ENCODE assay signal across 16 cellular contexts in the genomic region with DNA sequence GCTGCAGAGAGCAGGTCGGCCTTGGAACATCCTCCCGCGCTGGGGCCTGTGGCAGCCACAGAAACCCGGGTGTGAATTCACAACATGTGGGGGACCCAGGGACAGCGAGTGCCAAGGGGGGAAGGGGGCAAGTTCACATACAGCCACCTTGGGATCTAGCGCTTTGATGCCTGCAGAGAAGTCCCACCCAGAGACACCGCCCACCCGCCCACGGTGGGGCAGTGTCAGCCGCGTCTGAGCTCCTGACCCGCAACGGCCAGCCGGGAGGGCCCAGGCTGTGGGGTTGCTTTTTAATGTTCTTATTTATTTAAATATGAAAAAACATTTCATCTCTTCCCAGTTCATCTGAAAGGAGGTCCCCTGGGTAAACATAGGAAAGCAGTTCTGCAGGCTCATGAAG. TPM values are rescaled to one million over a fixed set of nuclear protein-coding genes. Genes with fewer than 3 reads are reported as not detected.
DNase-seq lines count a peak whose midpoint lies in the region; ATAC-seq, FAIRE-seq and TF ChIP-seq lines count a peak whose summit lies in the region.
"Had no signal": no experiment of that assay in that cellular context is flagged by ENCODE, and none has a peak within 500 bp of the region (broad histone marks: within the 10 kb centered on the region; RNA-seq: fewer than 3 reads in every experiment).

No MANE protein-coding gene starts in this region.

- FAIRE-seq in GM12878 (lab: Jason Lieb, UNC): no peak
- FAIRE-seq: GM18507 had no signal

- H3K27me3 Mint-ChIP-seq in activated T-cell treated with anti-CD3 and anti-CD28 coated beads, Interleukin-2, amount 50 U/mL, for 24 hours: no peaks in the 10 kb centered on the region
- no peaks in the 10 kb centered on the region for H3K27me3 Mint-ChIP-seq in CD8-positive, alpha-beta T cell (ENCODE audit: low read depth)
- no peaks in the 10 kb centered on the region for H3K27me3 Mint-ChIP-seq in memory B cell

- H2AFZ ChIP-seq in GM12878 (ENCODE audit: control insufficient read depth, low read depth, low read length): no peak overlapping the region
- H2AFZ ChIP-seq: GM23338 had no signal

- no peak overlapping the region for H3K4me2 ChIP-seq in GM12878 (ENCODE audit: control insufficient read depth, insufficient read depth)
- H3K4me2 ChIP-seq: BLaER1, GM23338 had no signal

- DNase-seq in activated T-cell treated with anti-CD3 and anti-CD28 coated beads, Interleukin-2, amount 50 U/mL, for 24 hours: no peak
- no peak for DNase-seq in activated T-cell treated with anti-CD3 and anti-CD28 coated beads, Interleukin-2, amount 50 U/mL, for 48 hours
- DNase-seq in CD8-positive, alpha-beta T cell: no peak
- DNase-seq in GM12878 (ENCODE audit: low read depth, low spot score): no peak
- DNase-seq in memory B cell (ENCODE audit: low spot score in 2 of 2): no peak
- no peak for DNase-seq in stimulated activated CD4-positive, alpha-beta T cell treated with anti-CD3 and anti-CD28 coated beads, Interleukin-4, amount 100 ng/mL, for 1 hour
- DNase-seq in anterior cingulate cortex (lab: John Stamatoyannopoulos, UW): no peak
- DNase-seq: 8988T, AML-193, DMS53, GF-D8, H7 had no signal

- TF ChIP-seq CTCF in CD8-positive, alpha-beta T cell (IDR thresholded peaks at IDR 0.05): no peak
- no peak for TF ChIP-seq CTCF in GM12878 (IDR thresholded peaks at IDR 0.05 in 2 of 3, conservative IDR thresholded peaks at IDR 0.05 in 1 of 3; ENCODE audit: control insufficient read depth in 2 of 3, extremely low read depth in 1 of 3, insufficient read depth in 1 of 3, low read depth in 3 of 3, low read length in 3 of 3)

- peaks cover 21% of the 10 kb centered on the region for H3K36me3 ChIP-seq in CD8-positive, alpha-beta T cell (ENCODE audit: insufficient read depth, low read length)
- H3K36me3 ChIP-seq in GM12878 (ENCODE audit: control insufficient read depth in 2 of 2, insufficient read depth in 2 of 2, low read length in 1 of 2): peaks cover 11 to 20% of the 10 kb centered on the region in 2 experiments; a peak in 3 of 4 replicates

- POLR2A ChIA-PET in CD8-positive, alpha-beta T cell (lab: Charles Lee): no interaction called here
- POLR2A ChIA-PET in GM12878 (lab: Charles Lee): no interaction called here

- H3K27ac Mint-ChIP-seq in activated T-cell treated with anti-CD3 and anti-CD28 coated beads, Interleukin-2, amount 50 U/mL, for 24 hours: peak overlapping the region; percentile 47
- H3K27ac Mint-ChIP-seq in CD8-positive, alpha-beta T cell: peak overlapping the region; percentile 22
- peak overlapping the region; percentile 17 for H3K27ac Mint-ChIP-seq in memory B cell
- H3K27ac Mint-ChIP-seq: GM23338 had no signal

- H3K27me3 ChIP-seq in CD8-positive, alpha-beta T cell (ENCODE audit: insufficient read depth, low read length): no peaks in the 10 kb centered on the region
- H3K27me3 ChIP-seq in GM12878 (replicated peaks in 1 of 2; ENCODE audit: control insufficient read depth in 2 of 2, insufficient read depth in 2 of 2, low read length in 1 of 2): no peaks in the 10 kb centered on the region
- H3K27me3 ChIP-seq: BLaER1 had no signal

- TF ChIP-seq RAD21 in GM12878 (IDR thresholded peaks at IDR 0.05; ENCODE audit: insufficient read depth, low read depth, low read length): no peak

- H3K9me3 ChIP-seq in CD8-positive, alpha-beta T cell (ENCODE audit: low read length): no peaks in the 10 kb centered on the region
- no peaks in the 10 kb centered on the region for H3K9me3 ChIP-seq in GM12878 (replicated peaks; ENCODE audit: control insufficient read depth, insufficient read depth, low read length)
- H3K9me3 ChIP-seq: BLaER1 had no signal

- WGBS in GM12878 (ENCODE audit: insufficient coverage, insufficient replicate concordance, low lambda C conversion rate, missing lambda C conversion rate): 84% methylated on average over 14 of the region's 14 CpGs

- intact Hi-C loops in CD8-positive, alpha-beta T cell (cut with DNase I, micrococcal nuclease): no loop called here
- intact Hi-C loops in GM12878 (cut with micrococcal nuclease; ENCODE audit: unreplicated experiment): no loop called here

- in situ Hi-C loops in GM12878 (cut with MboI): no loop called here

- CTCF ChIA-PET in CD8-positive, alpha-beta T cell (lab: Charles Lee): no interaction called here
- CTCF ChIA-PET in GM12878 (lab: Yijun Ruan, JAX): no interaction called here

- BruUV-seq in GM12878 (replicated peaks; lab: Mats Ljungman, UMichigan): no TSS peak

- no peak overlapping the region for H3K4me3 ChIP-seq in CD8-positive, alpha-beta T cell (ENCODE audit: low read depth, low read length)
- H3K4me3 ChIP-seq in GM12878: no peak overlapping the region
- H3K4me3 ChIP-seq: BLaER1, GM23338 had no signal

- H3K4me3 Mint-ChIP-seq in activated T-cell treated with anti-CD3 and anti-CD28 coated beads, Interleukin-2, amount 50 U/mL, for 24 hours: no peak overlapping the region
- H3K4me3 Mint-ChIP-seq in CD8-positive, alpha-beta T cell: no peak overlapping the region
- H3K4me3 Mint-ChIP-seq in memory B cell: no peak overlapping the region
- H3K4me3 Mint-ChIP-seq: GM23338 had no signal

- H4K20me1 ChIP-seq in GM12878 (ENCODE audit: control insufficient read depth, insufficient read depth): no peaks in the 10 kb centered on the region

- peaks cover 81% of the 10 kb centered on the region for H3K36me3 Mint-ChIP-seq in activated T-cell treated with anti-CD3 and anti-CD28 coated beads, Interleukin-2, amount 50 U/mL, for 24 hours (ENCODE audit: low read depth)
- H3K36me3 Mint-ChIP-seq in CD8-positive, alpha-beta T cell: peaks cover 68% of the 10 kb centered on the region
- peaks cover 13% of the 10 kb centered on the region for H3K36me3 Mint-ChIP-seq in memory B cell

- H3K79me2 ChIP-seq in GM12878 (ENCODE audit: control insufficient read depth, insufficient read depth, low read length): no peaks in the 10 kb centered on the region

- no peak overlapping the region for H3K9ac ChIP-seq in GM12878 (ENCODE audit: control insufficient read depth, insufficient read depth, low read length)
- H3K9ac ChIP-seq: BLaER1 had no signal

- no peak overlapping the region for H3K27ac ChIP-seq in CD8-positive, alpha-beta T cell (ENCODE audit: low read depth, low read length)
- no peak overlapping the region for H3K27ac ChIP-seq in GM12878 (ENCODE audit: control insufficient read depth, insufficient read depth)
- H3K27ac ChIP-seq: BLaER1 had no signal

- RAD21 ChIA-PET in GM12878 (lab: Charles Lee; ENCODE audit: unreplicated experiment): no interaction called here

- no peaks in the 10 kb centered on the region for H3K4me1 ChIP-seq in CD8-positive, alpha-beta T cell (ENCODE audit: insufficient read depth, low read length)
- H3K4me1 ChIP-seq in GM12878 (ENCODE audit: control insufficient read depth, insufficient read depth, low read length): no peaks in the 10 kb centered on the region

- ATAC-seq in CD8-positive, alpha-beta T cell: no peak
- ATAC-seq in GM12878 (no peak), memory B cell (ENCODE audit: low read depth) (no peak), GM18909 (IDR thresholded peaks at IDR 0.05; ENCODE audit: poor library complexity, unreplicated experiment) (no peak)
- ATAC-seq: GM23338 had no signal

- SMC1A ChIA-PET in GM12878 (lab: Charles Lee; ENCODE audit: uncharacterized antibody, unreplicated experiment): interaction anchor here (0.6 kb wide), 1 partner anchor 434 kb away, joined by 3 read pairs; no protein-coding TSS in a partner anchor

- no peak for TF ChIP-seq EP300 in GM12878 (IDR thresholded peaks at IDR 0.05; ENCODE audit: borderline replicate concordance in 1 of 2, control insufficient read depth in 1 of 2, low read depth in 2 of 2, low read length in 2 of 2)

- peak; percentile 17; the same call in 1 of the 2 replicates for TF ChIP-seq POLR2A in GM12878 (IDR thresholded peaks at IDR 0.05; ENCODE audit: low read depth, low read length)

- peaks cover 4% of the 10 kb centered on the region for H3K4me1 Mint-ChIP-seq in activated T-cell treated with anti-CD3 and anti-CD28 coated beads, Interleukin-2, amount 50 U/mL, for 24 hours (ENCODE audit: low read depth)
- H3K4me1 Mint-ChIP-seq in CD8-positive, alpha-beta T cell (ENCODE audit: low read depth): no peaks in the 10 kb centered on the region
- H3K4me1 Mint-ChIP-seq in memory B cell: peaks cover 8% of the 10 kb centered on the region

- H3K9me3 Mint-ChIP-seq in activated T-cell treated with anti-CD3 and anti-CD28 coated beads, Interleukin-2, amount 50 U/mL, for 24 hours: no peaks in the 10 kb centered on the region
- H3K9me3 Mint-ChIP-seq in CD8-positive, alpha-beta T cell: no peaks in the 10 kb centered on the region
- H3K9me3 Mint-ChIP-seq in memory B cell: no peaks in the 10 kb centered on the region
- H3K9me3 Mint-ChIP-seq: GM23338 had no signal

RNA-seq across cellular contexts. Expression of gene MYDGF, which starts 12.9 kb away (rescaled TPM):
- 10 to 100 TPM; 30.1 to 30.3 TPM for total RNA-seq in CD8-positive, alpha-beta T cell
- total RNA-seq in GM12878 (2013; cell fraction: nucleolus; rRNA removed): 25.3 and 26.6 TPM in 2 replicates
- total RNA-seq in GM12878 (2014; rRNA removed): 68.7 and 83.5 TPM in 2 replicates
- 46.0 and 50.2 TPM in 2 replicates for total RNA-seq in GM12878 (2014; rRNA removed; fragmentation: Illumina TruSeq; extraction: Trizol)
- total RNA-seq in GM12878 (2021): 57.4 and 64.7 TPM in 2 replicates
- polyA plus RNA-seq in GM12878 (2011; ENCODE audit: low read depth): 61.8 TPM
- polyA plus RNA-seq in GM12878 (2011; rRNA removed): 31.3 and 45.6 TPM in 2 replicates
- 72.7 and 135 TPM in 2 replicates for polyA plus RNA-seq in GM12878 (2011; cell fraction: cytosol; rRNA removed)
- polyA plus RNA-seq in GM12878 (2011; cell fraction: nucleus; rRNA removed): 44.9 and 47.5 TPM in 2 replicates
- polyA plus RNA-seq in GM12878 (2012): 111 and 140 TPM in 2 replicates
- 17.9 and 39.1 TPM in 2 replicates for polyA plus RNA-seq in GM12878 (2014; fragmentation: Illumina TruSeq; extraction: Trizol)
- polyA plus RNA-seq in GM12878 (2014; fragmentation: Nextera tagmentation; extraction: Ambion mirVana): 10 to 100 TPM in 1 of 2 experiments, 1 to 10 TPM in 1; 2.3 to 18.5 TPM
- polyA plus RNA-seq in GM12878 (2014; rRNA removed): 92.8 and 96.7 TPM in 2 replicates
- polyA plus RNA-seq in GM12878 (2016; fragmentation: Nextera tagmentation; extraction: Ambion mirVana): 100 to 1,000 TPM; 183 to 196 TPM
- polyA minus RNA-seq in GM12878 (2011; rRNA and poly(A)+ RNA removed): 15.4 and 26.8 TPM in 2 replicates
- polyA minus RNA-seq in GM12878 (2011; cell fraction: cytosol; rRNA and poly(A)+ RNA removed): 14.0 and 15.4 TPM in 2 replicates
- polyA minus RNA-seq in GM12878 (2011; cell fraction: nucleus; rRNA and poly(A)+ RNA removed): 7.4 and 12.1 TPM in 2 replicates

RNA-seq across cellular contexts. Expression of gene TNFAIP8L1, which starts 17.9 kb away (rescaled TPM):
- 1 to 10 TPM; 4.3 to 4.5 TPM for total RNA-seq in CD8-positive, alpha-beta T cell
- 17.9 and 19.3 TPM in 2 replicates for total RNA-seq in GM12878 (2013; cell fraction: nucleolus; rRNA removed)
- total RNA-seq in GM12878 (2014; rRNA removed) (5.0 TPM in 2 replicates), GM12878 (2014; rRNA removed; fragmentation: Illumina TruSeq; extraction: Trizol) (8.3 and 8.7 TPM in 2 replicates), GM12878 (2021) (12.7 and 14.3 TPM in 2 replicates)
- 4.5 TPM for polyA plus RNA-seq in GM12878 (2011; ENCODE audit: low read depth)
- polyA plus RNA-seq in GM12878 (2011; rRNA removed) (7.6 and 9.0 TPM in 2 replicates), GM12878 (2014; fragmentation: Illumina TruSeq; extraction: Trizol) (4.6 and 8.6 TPM in 2 replicates), GM12878 (2014; fragmentation: Nextera tagmentation; extraction: Ambion mirVana) (1 to 10 TPM in 1 of 2 experiments, under 1 TPM in 1; 0.93 to 2.4 TPM), GM12878 (2014; rRNA removed) (12.4 and 13.1 TPM in 2 replicates), GM12878 (2016; fragmentation: Nextera tagmentation; extraction: Ambion mirVana) (1 to 10 TPM; 8.3 to 9.2 TPM)
- 14.0 and 14.6 TPM in 2 replicates for polyA plus RNA-seq in GM12878 (2011; cell fraction: cytosol; rRNA removed)
- 4.2 and 6.9 TPM in 2 replicates for polyA plus RNA-seq in GM12878 (2011; cell fraction: nucleus; rRNA removed)
- 7.7 and 9.0 TPM in 2 replicates for polyA plus RNA-seq in GM12878 (2012)
- polyA minus RNA-seq in GM12878 (2011; rRNA and poly(A)+ RNA removed): 6.7 and 13.4 TPM in 2 replicates
- polyA minus RNA-seq in GM12878 (2011; cell fraction: cytosol; rRNA and poly(A)+ RNA removed): 5.9 and 6.3 TPM in 2 replicates
- 4.1 and 6.6 TPM in 2 replicates for polyA minus RNA-seq in GM12878 (2011; cell fraction: nucleus; rRNA and poly(A)+ RNA removed)
